ENCODE assay signal across 11 cellular contexts in the genomic region with DNA sequence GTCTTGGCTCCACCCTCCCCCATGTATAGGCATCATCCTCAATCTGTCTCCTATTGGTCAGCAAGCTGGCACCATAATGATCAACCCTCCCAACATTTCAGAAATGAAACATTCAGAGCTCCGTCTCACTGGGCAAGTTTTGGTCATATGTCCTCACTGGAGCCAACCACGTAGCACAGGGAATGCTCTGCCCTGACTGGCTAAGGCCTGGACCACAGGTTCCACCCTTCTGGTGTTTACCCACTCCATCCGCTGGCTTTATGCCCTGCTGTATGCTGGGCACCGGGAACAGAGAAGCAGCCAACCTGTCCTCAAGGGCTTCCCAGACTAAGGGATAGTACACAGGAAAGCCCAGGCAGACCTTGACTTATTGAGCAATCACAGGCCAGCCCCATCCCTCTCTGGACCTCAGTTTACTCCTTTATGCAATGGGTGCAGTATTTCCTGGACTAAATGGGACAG. TPM values are rescaled to one million over a fixed set of nuclear protein-coding genes. Genes with fewer than 3 reads are reported as not detected.
DNase-seq lines count a peak whose midpoint lies in the region; ATAC-seq and TF ChIP-seq lines count a peak whose summit lies in the region.
"Had no signal": no experiment of that assay in that cellular context is flagged by ENCODE, and none has a peak within 500 bp of the region (broad histone marks: within the 10 kb centered on the region; RNA-seq: fewer than 3 reads in every experiment).

No MANE protein-coding gene starts in this region.

- no peak overlapping the region for H4K91ac ChIP-seq in IMR-90 (ENCODE audit: insufficient read depth, low read depth, low read length)

- no peak for TF ChIP-seq CTCF in IMR-90 (conservative IDR thresholded peaks at IDR 0.05; ENCODE audit: low read depth, low read length)

- no peaks in the 10 kb centered on the region for H3K36me3 ChIP-seq in IMR-90 (ENCODE audit: control insufficient read depth, insufficient read depth, low read length)

- intact Hi-C loops in IMR-90 (cut with micrococcal nuclease) = no loop called here

- H3K4me1 Mint-ChIP-seq in natural killer cell treated with Interleukin-12 subunit alpha and Interleukin-12 subunit beta and Interleukin-15 and Interleukin-18, amount 100 ng/mL, for 72 hours (ENCODE audit: low read depth in 2 of 2) = no peaks in the 10 kb centered on the region
- H3K4me1 Mint-ChIP-seq: brain had no signal

- H3K4me1 ChIP-seq in IMR-90 (ENCODE audit: control insufficient read depth, insufficient read depth, low read length) = peaks cover 7% of the 10 kb centered on the region; the same call in 1 of the 2 replicates

- no peaks in the 10 kb centered on the region for H3K36me3 Mint-ChIP-seq in natural killer cell treated with Interleukin-12 subunit alpha and Interleukin-12 subunit beta and Interleukin-15 and Interleukin-18, amount 100 ng/mL, for 72 hours
- H3K36me3 Mint-ChIP-seq: brain had no signal

- peak overlapping the region; percentile 6 for H2AFZ ChIP-seq in IMR-90 (replicated peaks; ENCODE audit: low read length, poor library complexity)

- H3K18ac ChIP-seq in IMR-90 (ENCODE audit: low read depth, low read length) = no peak overlapping the region

- no peak overlapping the region for H3K14ac ChIP-seq in IMR-90 (replicated peaks; ENCODE audit: low read depth, low read length)

- CTCF ChIA-PET in IMR-90 (lab: Yijun Ruan, JAX) = interaction anchor here (0.6 to 1.5 kb wide), 3 partner anchors 12 to 65 kb away, joined by 3 to 6 read pairs (median 4); no protein-coding TSS in a partner anchor

- no peak for TF ChIP-seq POLR2A in IMR-90 (IDR thresholded peaks at IDR 0.05; ENCODE audit: low read depth, low read length)

- peaks cover 9% of the 10 kb centered on the region; the same call in 1 of the 2 replicates for H3K27me3 ChIP-seq in IMR-90 (ENCODE audit: control insufficient read depth, insufficient read depth, low read length)

- no peak overlapping the region for H3K56ac ChIP-seq in IMR-90 (ENCODE audit: extremely low read depth, insufficient read depth, low read length)

- no peak overlapping the region for H3K4me3 ChIP-seq in IMR-90 (ENCODE audit: insufficient read depth, low read depth, low read length)

- H3K27ac Mint-ChIP-seq in natural killer cell treated with Interleukin-12 subunit alpha and Interleukin-12 subunit beta and Interleukin-15 and Interleukin-18, amount 100 ng/mL, for 72 hours = no peak overlapping the region
- H3K27ac Mint-ChIP-seq: brain; CD4-positive, alpha-beta T cell had no signal

- H4K5ac ChIP-seq in IMR-90 (ENCODE audit: low read depth, low read length) = no peak overlapping the region

- H3K27ac ChIP-seq in IMR-90 (ENCODE audit: insufficient read depth, low read length) = no peak overlapping the region

- no peaks in the 10 kb centered on the region for H3K9me1 ChIP-seq in IMR-90 (ENCODE audit: insufficient read depth, low read length)

- H3K9me3 ChIP-seq in IMR-90 (ENCODE audit: control insufficient read depth, insufficient read depth, low read length) = no peaks in the 10 kb centered on the region

- H3K4me3 Mint-ChIP-seq in natural killer cell treated with Interleukin-12 subunit alpha and Interleukin-12 subunit beta and Interleukin-15 and Interleukin-18, amount 100 ng/mL, for 72 hours = no peak overlapping the region
- H3K4me3 Mint-ChIP-seq: brain; CD4-positive, alpha-beta T cell had no signal

- DNase-seq in ACHN = peak; percentile 10
- DNase-seq in IMR-90 = peak; percentile 68
- peak; percentile 37 for DNase-seq in astrocyte of the hippocampus (ENCODE audit: low read depth, low spot score)
- DNase-seq in left lobe of liver (ENCODE audit: low spot score) = peak; percentile 95
- no peak for DNase-seq in NCI-H82 treated with DMSO at 0.1 percent for 48 hours (lab: John Stamatoyannopoulos, UW; ENCODE audit: unreplicated experiment)
- DNase-seq in ecto neural progenitor cell (ENCODE audit: low spot score) = no peak
- DNase-seq in natural killer cell treated with Interleukin-12 subunit alpha and Interleukin-12 subunit beta and Interleukin-15 and Interleukin-18, amount 100 ng/mL, for 72 hours (ENCODE audit: low spot score) = no peak
- DNase-seq: CD4-positive, alpha-beta T cell; retina had no signal

- H4K8ac ChIP-seq in IMR-90 (ENCODE audit: low read depth in 2 of 2, low read length in 2 of 2) = 0 out of 4 replicates have a peak overlapping the region, but pooled peaks of 1 of the 2 experiments have one; percentile 54

- H3K4ac ChIP-seq in IMR-90 (ENCODE audit: low read depth, low read length) = no peak overlapping the region

- H2BK20ac ChIP-seq in IMR-90 (ENCODE audit: low read depth, low read length) = no peak overlapping the region

- POLR2A ChIA-PET in IMR-90 (lab: Charles Lee; ENCODE audit: unreplicated experiment) = interaction anchor here (0.6 kb wide), 1 partner anchor 334 kb away, joined by 3 read pairs; no protein-coding TSS in a partner anchor

- peak; percentile 83 for ATAC-seq in IMR-90 (ENCODE audit: low read depth)
- peak; percentile 94 for ATAC-seq in left lobe of liver
- no peak for ATAC-seq in GM19395 (IDR thresholded peaks at IDR 0.05; ENCODE audit: unreplicated experiment)
- ATAC-seq in natural killer cell treated with Interleukin-12 subunit alpha and Interleukin-12 subunit beta and Interleukin-15 and Interleukin-18, amount 100 ng/mL, for 72 hours = no peak

- in situ Hi-C loops in ACHN (cut with HindIII; ENCODE audit: low pct_ligation_motif_present, low pct_unique_long_range_greater_than_20kb, low sequenced_read_pairs) = no loop called here
- in situ Hi-C loops in IMR-90 (cut with MboI; ENCODE audit: low sequenced_read_pairs) = no loop called here

- TF ChIP-seq RAD21 in IMR-90 (IDR thresholded peaks at IDR 0.05; ENCODE audit: low read length) = no peak

- H2BK120ac ChIP-seq in IMR-90 (ENCODE audit: low read depth, low read length) = no peak overlapping the region

- no peaks in the 10 kb centered on the region for H3K79me1 ChIP-seq in IMR-90 (ENCODE audit: low read depth in 1 of 2, low read length in 2 of 2)

- no peaks in the 10 kb centered on the region for H3K27me3 Mint-ChIP-seq in natural killer cell treated with Interleukin-12 subunit alpha and Interleukin-12 subunit beta and Interleukin-15 and Interleukin-18, amount 100 ng/mL, for 72 hours
- H3K27me3 Mint-ChIP-seq: CD4-positive, alpha-beta T cell had no signal

- no peak overlapping the region for H3K23ac ChIP-seq in IMR-90 (ENCODE audit: low read depth, low read length)

- no peak overlapping the region for H3K9ac ChIP-seq in IMR-90 (ENCODE audit: low read depth, low read length)

- no peaks in the 10 kb centered on the region for H3K9me3 Mint-ChIP-seq in natural killer cell treated with Interleukin-12 subunit alpha and Interleukin-12 subunit beta and Interleukin-15 and Interleukin-18, amount 100 ng/mL, for 72 hours
- H3K9me3 Mint-ChIP-seq: brain; CD4-positive, alpha-beta T cell had no signal

- H2AK9ac ChIP-seq in IMR-90 (replicated peaks; ENCODE audit: low read depth, low read length, poor library complexity) = no peak overlapping the region

- no peak overlapping the region for H2BK15ac ChIP-seq in IMR-90 (ENCODE audit: low read depth, low read length)

- dilution Hi-C loops in IMR-90 (cut with HindIII; ENCODE audit: low sequenced_read_pairs, unreplicated experiment) = no loop called here

- no TSS peak for BruUV-seq in IMR-90 (replicated peaks; lab: Mats Ljungman, UMichigan)

- no peak overlapping the region for H3K4me2 ChIP-seq in IMR-90 (ENCODE audit: low read depth, low read length)

- H4K20me1 ChIP-seq in IMR-90 (ENCODE audit: insufficient read depth, low read length) = no peaks in the 10 kb centered on the region

- no peak overlapping the region for H2BK5ac ChIP-seq in IMR-90 (ENCODE audit: low read depth, low read length, poor library complexity, severe bottlenecking)

- no peak overlapping the region for H2AK5ac ChIP-seq in IMR-90 (ENCODE audit: low read depth, low read length)

- 29% methylated on average over 1 of the region's 4 CpGs; no CpG with 5 or more reads in 1 of the 2 experiments for WGBS in IMR-90 (ENCODE audit: extremely low coverage in 2 of 2, insufficient read length in 1 of 2), 2 experiments

TF ChIP-seq in IMR-90, 13 proteins besides CTCF, POLR2A, EP300 and RAD21 (continues in another document):
- TF ChIP-seq MXI1 (IDR thresholded peaks at IDR 0.05; ENCODE audit: borderline replicate concordance, low read depth, low read length) (no peak), MAZ (IDR thresholded peaks at IDR 0.05; ENCODE audit: borderline replicate concordance, low read depth, low read length) (no peak), CEBPB (IDR thresholded peaks at IDR 0.05; ENCODE audit: low read depth, low read length) (peak; percentile 37; the same call in 1 of the 2 replicates), FOS (IDR thresholded peaks at IDR 0.05; ENCODE audit: low read depth, low read length) (no peak), MAFK (IDR thresholded peaks at IDR 0.05; ENCODE audit: low read depth, low read length) (no peak), CHD1 (IDR thresholded peaks at IDR 0.05; ENCODE audit: low read depth, low read length) (no peak)

RNA-seq across cellular contexts. Expression of gene MYO15A, which starts 20.5 kb away (rescaled TPM):
- total RNA-seq in IMR-90 (2012; rRNA removed) (0.18 and 0.56 TPM in 2 replicates), left lobe of liver (6.0 TPM)
- polyA plus RNA-seq in IMR-90 (2012; rRNA removed) = 0.49 and 1.1 TPM in 2 replicates
- 0.02 and 0.90 TPM in 2 replicates for polyA plus RNA-seq in IMR-90 (2012; cell fraction: cytosol; rRNA removed)
- 6.4 and 7.3 TPM in 2 replicates for polyA plus RNA-seq in IMR-90 (2012; cell fraction: nucleus; rRNA removed; ENCODE audit: low replicate concordance)
- 1 to 10 TPM; 1.0 to 2.0 TPM for total RNA-seq in natural killer cell treated with Interleukin-12 subunit alpha and Interleukin-12 subunit beta and Interleukin-15 and Interleukin-18, amount 100 ng/mL, for 72 hours

RNA-seq across cellular contexts. Expression of gene DRG2, which starts 41.3 kb away (rescaled TPM):
- total RNA-seq in IMR-90 (2012; rRNA removed) (35.6 and 43.6 TPM in 2 replicates), left lobe of liver (13.0 TPM)
- polyA plus RNA-seq in IMR-90 (2012; rRNA removed) = 41.3 and 45.1 TPM in 2 replicates
- polyA plus RNA-seq in IMR-90 (2012; cell fraction: cytosol; rRNA removed) = 28.2 and 37.1 TPM in 2 replicates
- polyA plus RNA-seq in IMR-90 (2012; cell fraction: nucleus; rRNA removed; ENCODE audit: low replicate concordance) = 83.0 and 131 TPM in 2 replicates
- total RNA-seq in natural killer cell treated with Interleukin-12 subunit alpha and Interleukin-12 subunit beta and Interleukin-15 and Interleukin-18, amount 100 ng/mL, for 72 hours = 10 to 100 TPM; 49.9 to 84.3 TPM

RNA-seq across cellular contexts. Expression of gene ALKBH5, which starts 54.6 kb away (rescaled TPM):
- 79.6 and 86.1 TPM in 2 replicates for total RNA-seq in IMR-90 (2012; rRNA removed)
- 54.6 and 57.6 TPM in 2 replicates for polyA plus RNA-seq in IMR-90 (2012; rRNA removed)
- polyA plus RNA-seq in IMR-90 (2012; cell fraction: cytosol; rRNA removed) = 48.0 and 70.0 TPM in 2 replicates
- 28.3 and 30.6 TPM in 2 replicates for polyA plus RNA-seq in IMR-90 (2012; cell fraction: nucleus; rRNA removed; ENCODE audit: low replicate concordance)
- 69.2 TPM for total RNA-seq in left lobe of liver
- 100 to 1,000 TPM; 121 to 123 TPM for total RNA-seq in natural killer cell treated with Interleukin-12 subunit alpha and Interleukin-12 subunit beta and Interleukin-15 and Interleukin-18, amount 100 ng/mL, for 72 hours

Comparison
In these comparisons a context has a peak if more than half of its experiments do, and no peak if none do; other contexts are left out.
1. DNase-seq: peak in ACHN (single experiment), IMR-90 (single experiment), astrocyte of the hippocampus (single experiment) and left lobe of liver (single experiment); none in NCI-H82 treated with DMSO at 0.1 percent for 48 hours (single experiment), ecto neural progenitor cell (single experiment) and natural killer cell treated with Interleukin-12 subunit alpha and Interleukin-12 subunit beta and Interleukin-15 and Interleukin-18, amount 100 ng/mL, for 72 hours (single experiment).
2. ATAC-seq: peak in IMR-90 (single experiment) and left lobe of liver (single experiment); none in GM19395 (single experiment) and natural killer cell treated with Interleukin-12 subunit alpha and Interleukin-12 subunit beta and Interleukin-15 and Interleukin-18, amount 100 ng/mL, for 72 hours (0 of 2).